In genomic region chr1:40478276-40478675, GRCh38 we compare ENCODE assay signal across 9 cellular contexts. TPM values are rescaled to one million over a fixed set of nuclear protein-coding genes. Genes with fewer than 3 reads are reported as not detected.
DNase-seq lines count a peak whose midpoint lies in the region; ATAC-seq and TF ChIP-seq lines count a peak whose summit lies in the region.
"Had no signal": no experiment of that assay in that cellular context is flagged by ENCODE, and none has a peak within 500 bp of the region (broad histone marks: within the 10 kb centered on the region; RNA-seq: fewer than 3 reads in every experiment).

No MANE protein-coding gene starts in this region.

- peak overlapping the region; percentile 85 for H3K4me3 Mint-ChIP-seq in GM23338
- H3K4me3 Mint-ChIP-seq in brain: peak overlapping the region; percentile 94 to 97 (median 95)

- POLR2A ChIA-PET in AG04449 (lab: Yijun Ruan, JAX): interaction anchor here (0.8 to 2.9 kb wide), 2 partner anchors 28 to 31 kb away, joined by 3 to 9 read pairs; partner anchors contain the start of genes EXO5 and ZFP69B

- ATAC-seq in GM23338 (no peak), GM18873 (IDR thresholded peaks at IDR 0.05; ENCODE audit: low FRiP score, unreplicated experiment) (no peak), HG03439 (IDR thresholded peaks at IDR 0.05; ENCODE audit: unreplicated experiment) (no peak)

- 0 out of 2 replicates have a peak, but pooled peaks cover 8% of the 10 kb centered on the region for H3K27me3 ChIP-seq in GM23338 (ENCODE audit: insufficient read depth)
- no peaks in the 10 kb centered on the region for H3K27me3 ChIP-seq in muscle layer of colon (ENCODE audit: control insufficient read depth in 1 of 2, insufficient read depth in 2 of 2, low read length in 2 of 2)

- peaks cover 32% of the 10 kb centered on the region for H3K9me3 Mint-ChIP-seq in GM23338
- H3K9me3 Mint-ChIP-seq in brain: peaks cover 28 to 65% (median 54%) of the 10 kb centered on the region in 5 experiments

- H3K79me2 ChIP-seq in GM23338 (replicated peaks; ENCODE audit: insufficient read depth): no peaks in the 10 kb centered on the region

- CTCF ChIA-PET in AG04449 (lab: Yijun Ruan, JAX): interaction anchor here (1.0 kb wide), 1 partner anchor 54 kb away, joined by 3 read pairs; no protein-coding TSS in a partner anchor

- no peaks in the 10 kb centered on the region for H3F3A ChIP-seq in GM23338 (replicated peaks; ENCODE audit: low read depth)

- H3K36me3 Mint-ChIP-seq in GM23338 (ENCODE audit: low read depth) (peaks cover 19% of the 10 kb centered on the region), brain (peaks cover 59% of the 10 kb centered on the region)

- peaks cover 12% of the 10 kb centered on the region for H3K27me3 Mint-ChIP-seq in GM23338 (ENCODE audit: insufficient read depth, low read depth, poor library complexity)
- peaks cover 7% of the 10 kb centered on the region for H3K27me3 Mint-ChIP-seq in brain

- DNase-seq in AG04449 (ENCODE audit: low read depth, low spot score) (no peak), GM23338 (ENCODE audit: low spot score) (no peak), 8988T (no peak)
- no peak for DNase-seq in activated effector memory CD4-positive, alpha-beta T cell treated with anti-CD3 and anti-CD28 coated beads, Interleukin-2, amount 50 U/mL, for 16 hours
- DNase-seq: amniotic stem cell had no signal

- peaks cover 8% of the 10 kb centered on the region; the same call in 1 of the 2 replicates for H4K20me1 ChIP-seq in GM23338 (replicated peaks; ENCODE audit: insufficient read depth)

- H3K36me3 ChIP-seq in GM23338 (ENCODE audit: insufficient read depth) (no peaks in the 10 kb centered on the region), muscle layer of colon (ENCODE audit: insufficient read depth, low read length) (peaks cover 8% of the 10 kb centered on the region)

- H3K9me2 ChIP-seq in GM23338 (ENCODE audit: insufficient read depth): no peaks in the 10 kb centered on the region

- H3K4me1 ChIP-seq in GM23338 (ENCODE audit: insufficient read depth) (no peaks in the 10 kb centered on the region; the same call in 1 of the 2 replicates), muscle layer of colon (ENCODE audit: insufficient read depth, low read length) (peaks cover 10% of the 10 kb centered on the region)

- H3K4me2 ChIP-seq in GM23338: peak overlapping the region; percentile 94

- H3K4me1 Mint-ChIP-seq in GM23338: peaks cover 15% of the 10 kb centered on the region
- H3K4me1 Mint-ChIP-seq in brain: peaks cover 28% of the 10 kb centered on the region

- H3K27ac Mint-ChIP-seq in GM23338: no peak overlapping the region
- peak overlapping the region; percentile 74 to 96 (median 93) for H3K27ac Mint-ChIP-seq in brain

- H3K4me3 ChIP-seq in AG04449 (ENCODE audit: low read depth, low read length) (peak overlapping the region; percentile 69), GM23338 (peak overlapping the region; percentile 68), muscle layer of colon (ENCODE audit: low read depth in 1 of 2, low read length in 2 of 2) (peak overlapping the region; percentile 51 to 78)

- no peak for TF ChIP-seq CTCF in AG04449 (IDR thresholded peaks at IDR 0.05; ENCODE audit: insufficient read depth, low read length, missing control alignments)
- TF ChIP-seq CTCF in GM23338 (conservative IDR thresholded peaks at IDR 0.05; ENCODE audit: low read depth in 2 of 2): no peak
- TF ChIP-seq CTCF in brain (conservative IDR thresholded peaks at IDR 0.05): no peak

- no peak overlapping the region for H3K9ac ChIP-seq in muscle layer of colon (ENCODE audit: low read length)

- H2AFZ ChIP-seq in GM23338: no peak overlapping the region

- H3K27ac ChIP-seq in GM23338 (ENCODE audit: low read depth) (no peak overlapping the region), muscle layer of colon (ENCODE audit: low read depth, low read length) (no peak overlapping the region)

- H3K9me3 ChIP-seq in muscle layer of colon (ENCODE audit: low read length): no peaks in the 10 kb centered on the region

TF ChIP-seq in GM23338, 12 proteins besides CTCF, POLR2A, EP300 and RAD21:
- no peak for TF ChIP-seq NANOG (IDR thresholded peaks at IDR 0.05; ENCODE audit: borderline replicate concordance)
- no peak for TF ChIP-seq CREB1 (CRISPR knock-in tag; IDR thresholded peaks at IDR 0.05; ENCODE audit: low read depth)
- no peak for TF ChIP-seq EZH2 (IDR thresholded peaks at IDR 0.05; ENCODE audit: low read depth, unreplicated experiment)
TF ChIP-seq in GM23338: peak in this region for 0.

RNA-seq across cellular contexts. Expression of gene ZFP69, which starts 1.2 kb away (rescaled TPM):
- total RNA-seq in GM23338 (2014; rRNA removed; shearing (Covaris generic)): 4.6 and 8.2 TPM in 2 replicates
- polyA plus RNA-seq in GM23338 (2016; fragmentation: Nextera tagmentation; extraction: Ambion mirVana) (2.7 and 5.1 TPM in 2 replicates), brain (ENCODE audit: insufficient read depth, low read depth, low replicate concordance) (1.1 TPM)

RNA-seq across cellular contexts. Expression of gene ZFP69B, which starts 28.0 kb away (rescaled TPM):
- total RNA-seq in GM23338 (2014; rRNA removed; shearing (Covaris generic)): 10.0 and 10.8 TPM in 2 replicates
- polyA plus RNA-seq in GM23338 (2016; fragmentation: Nextera tagmentation; extraction: Ambion mirVana) (4.6 and 5.2 TPM in 2 replicates), brain (ENCODE audit: insufficient read depth, low read depth, low replicate concordance) (7.4 TPM)

RNA-seq across cellular contexts. Expression of gene EXO5, which starts 30.3 kb away (rescaled TPM):
- 5.9 and 7.2 TPM in 2 replicates for total RNA-seq in GM23338 (2014; rRNA removed; shearing (Covaris generic))
- polyA plus RNA-seq in GM23338 (2016; fragmentation: Nextera tagmentation; extraction: Ambion mirVana) (3.8 and 4.4 TPM in 2 replicates), brain (ENCODE audit: insufficient read depth, low read depth, low replicate concordance) (9.6 TPM)

RNA-seq across cellular contexts. Expression of gene ZNF684, which starts 53.2 kb away (rescaled TPM):
- 7.6 and 11.5 TPM in 2 replicates for total RNA-seq in GM23338 (2014; rRNA removed; shearing (Covaris generic))
- polyA plus RNA-seq in GM23338 (2016; fragmentation: Nextera tagmentation; extraction: Ambion mirVana): 4.7 and 8.9 TPM in 2 replicates
- polyA plus RNA-seq in brain (ENCODE audit: insufficient read depth, low read depth, low replicate concordance): 0.59 TPM
